In the genomic region with DNA sequence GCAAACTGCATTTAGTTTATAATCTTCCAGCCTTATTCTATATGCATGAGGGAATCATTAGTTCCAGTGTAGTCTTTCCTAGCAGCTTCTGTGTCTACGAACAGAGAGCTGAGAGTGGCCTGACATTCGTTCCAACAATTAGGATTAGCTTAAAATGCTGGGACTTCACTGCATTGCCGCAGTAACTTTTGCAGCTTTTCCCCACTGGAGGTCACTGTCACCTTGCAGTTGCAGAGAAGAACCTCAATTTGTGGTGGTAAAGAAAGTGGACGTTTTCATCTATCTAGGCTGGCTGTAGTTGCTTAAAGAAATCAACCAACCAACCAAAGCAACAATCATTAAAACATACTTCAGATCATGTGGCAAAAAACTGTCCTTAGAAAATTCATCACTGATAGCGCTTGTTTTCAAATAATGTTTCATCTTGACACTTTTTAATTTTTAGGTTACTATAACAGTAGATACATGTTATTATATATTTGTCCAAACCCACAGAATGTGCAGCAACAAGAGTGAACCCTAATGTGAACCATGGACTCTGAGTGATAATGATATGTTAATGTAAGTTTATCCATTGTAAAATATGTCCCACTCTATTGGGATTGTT, we compare ENCODE assay signal across 8 cellular contexts. TPM values are rescaled to one million over a fixed set of nuclear protein-coding genes. Genes with fewer than 3 reads are reported as not detected.
DNase-seq lines count a peak whose midpoint lies in the region; ATAC-seq, FAIRE-seq and TF ChIP-seq lines count a peak whose summit lies in the region.

No MANE protein-coding gene starts in this region.

- no peaks in the 10 kb centered on the region for H3K4me1 ChIP-seq in kidney (ENCODE audit: control insufficient read depth in 1 of 2, insufficient read depth in 1 of 2, low read depth in 1 of 2, low read length in 2 of 2)

- no peaks in the 10 kb centered on the region for H3K27me3 Mint-ChIP-seq in brain

- intact Hi-C loops in kidney (cut with DNase I) = no loop called here

- no peak for ATAC-seq in GM19395 (IDR thresholded peaks at IDR 0.05; ENCODE audit: unreplicated experiment)

- DNase-seq in SIG-M5 treated with dmso at 0.1 percent for 504 hours (lab: John Stamatoyannopoulos, UW; ENCODE audit: unreplicated experiment) (peak; percentile 62), SIG-M5 (lab: John Stamatoyannopoulos, UW) (no peak), M059J (ENCODE audit: low read depth) (peak; percentile 73), SW480 (ENCODE audit: low spot score) (peak; percentile 56), kidney (no peak)
- DNase-seq in stimulated activated CD8-positive, alpha-beta memory T cell treated with anti-CD3 and anti-CD28 coated beads, Interleukin-12 subunit alpha, Interleukin-12 subunit beta, amount 100 ng/mL, for 1 hour (ENCODE audit: low read depth) = peak; percentile 17

- no peak overlapping the region for H3K4me3 Mint-ChIP-seq in brain

- H3K9me3 ChIP-seq in kidney (ENCODE audit: control insufficient read depth in 1 of 2, low read length in 2 of 2) = no peaks in the 10 kb centered on the region

- no peak for FAIRE-seq in kidney (lab: Jason Lieb, UNC)

- H3K4me1 Mint-ChIP-seq in brain = peaks cover 32% of the 10 kb centered on the region

- H3K27ac ChIP-seq in kidney (ENCODE audit: low read depth in 2 of 2, low read length in 2 of 2) = no peak overlapping the region

- no peaks in the 10 kb centered on the region for H3K9me3 Mint-ChIP-seq in brain

- peak; percentile 76 to 77 for TF ChIP-seq CTCF in brain (conservative IDR thresholded peaks at IDR 0.05)
- TF ChIP-seq CTCF in kidney (IDR thresholded peaks at IDR 0.05; ENCODE audit: borderline replicate concordance, extremely low read depth, insufficient read depth) = peak; percentile 71

- H3K9ac ChIP-seq in kidney (ENCODE audit: low read length in 2 of 2) = no peak overlapping the region

- H3K4me3 ChIP-seq in kidney (ENCODE audit: low read length in 2 of 2) = no peak overlapping the region

- no peaks in the 10 kb centered on the region for H3K36me3 ChIP-seq in kidney (ENCODE audit: control insufficient read depth in 1 of 2, insufficient read depth in 2 of 2, low read length in 2 of 2)

- no peaks in the 10 kb centered on the region for H3K36me3 Mint-ChIP-seq in brain

- peak overlapping the region in 2 of 5 experiments; percentile 75 to 80 for H3K27ac Mint-ChIP-seq in brain

RNA-seq across cellular contexts. Expression of a gene that starts 12.2 kb away (rescaled TPM):
- 0.76 and 1.2 TPM in 2 replicates for total RNA-seq in M059J (2014; rRNA removed; shearing (Covaris generic))
- polyA plus RNA-seq in brain (ENCODE audit: insufficient read depth, low read depth, low replicate concordance) (0.31 TPM), kidney (ENCODE audit: insufficient read depth, low read depth, low replicate concordance) (1.1 TPM)
- total RNA-seq in kidney = 1.3 TPM

RNA-seq across cellular contexts. Expression of a gene that starts 26.7 kb away (rescaled TPM):
- 52.1 and 103 TPM in 2 replicates for total RNA-seq in M059J (2014; rRNA removed; shearing (Covaris generic))
- polyA plus RNA-seq in brain (ENCODE audit: insufficient read depth, low read depth, low replicate concordance) = 79.9 TPM
- 38.0 TPM for total RNA-seq in kidney
- polyA plus RNA-seq in kidney (ENCODE audit: insufficient read depth, low read depth, low replicate concordance) = 46.3 TPM

Comparison
In these comparisons a context has a peak if more than half of its experiments do, and no peak if none do; other contexts are left out.
1. DNase-seq: peak in SIG-M5 treated with dmso at 0.1 percent for 504 hours (single experiment), M059J (single experiment), SW480 (single experiment) and stimulated activated CD8-positive, alpha-beta memory T cell treated with anti-CD3 and anti-CD28 coated beads, Interleukin-12 subunit alpha, Interleukin-12 subunit beta, amount 100 ng/mL, for 1 hour (single experiment); none in SIG-M5 (single experiment) and kidney (single experiment).